ENCODE assay signal across 4 cellular contexts in the genomic region with DNA sequence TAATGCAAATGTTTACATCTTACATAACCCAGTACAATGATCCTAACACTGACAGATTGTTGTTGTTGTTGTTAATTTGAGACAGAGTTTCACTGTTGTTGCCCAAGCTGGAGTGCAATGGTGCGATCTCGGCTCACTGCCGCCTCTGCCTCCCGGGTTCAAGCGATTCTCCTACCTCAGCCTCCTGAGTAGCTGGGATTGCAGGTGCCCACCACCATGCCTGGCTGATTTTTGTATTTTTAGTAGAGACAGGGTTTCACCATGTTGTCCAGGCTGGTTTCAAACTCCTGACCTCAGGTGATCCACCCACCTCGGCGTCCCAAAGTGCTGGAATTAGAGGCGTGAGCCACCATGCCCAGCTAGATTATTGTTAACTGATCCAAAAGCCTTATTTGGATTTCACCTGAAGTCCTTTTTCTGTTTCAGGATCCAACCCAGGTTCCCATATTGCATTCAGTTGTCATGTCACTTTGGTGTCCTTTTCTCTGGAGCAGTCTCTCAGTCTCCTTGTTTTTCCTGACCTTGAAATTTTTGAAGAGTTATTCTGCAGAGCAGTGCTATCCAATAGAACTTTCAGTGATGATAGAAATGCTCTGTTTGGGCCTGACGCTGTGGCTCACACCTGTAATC. TPM values are rescaled to one million over a fixed set of nuclear protein-coding genes. Genes with fewer than 3 reads are reported as not detected.
DNase-seq lines count a peak whose midpoint lies in the region; ATAC-seq, FAIRE-seq and TF ChIP-seq lines count a peak whose summit lies in the region.
"Not testable (repeated sequence)": the region's sequence is repeated elsewhere in the genome, so short reads cannot be mapped to it uniquely, and the experiment has no call there.

No MANE protein-coding gene starts in this region.

- WGBS in HepG2 (ENCODE audit: low lambda C conversion rate) = 92% methylated on average over 9 of the region's 9 CpGs
- WGBS in transverse colon (ENCODE audit: low coverage in 1 of 2), 2 donors = 91 to 93% methylated on average over 4 to 9 of the region's 9 CpGs

- H3K79me2 ChIP-seq in HCT116 (ENCODE audit: insufficient read depth, low read length) (peaks cover 19% of the 10 kb centered on the region; the same call in 1 of the 2 replicates), HepG2 (ENCODE audit: insufficient read depth, low read length) (peaks cover 25% of the 10 kb centered on the region)

- not testable (repeated sequence) for H3K9me2 ChIP-seq in HCT116 (ENCODE audit: insufficient read depth)

- TF ChIP-seq RAD21 in HCT116 (IDR thresholded peaks at IDR 0.05; ENCODE audit: low read depth); HepG2 (CRISPR knock-in tag; IDR thresholded peaks at IDR 0.05): not testable (repeated sequence)

- not testable (repeated sequence) for H2AFZ ChIP-seq in HCT116 (ENCODE audit: low read depth, low read length, poor library complexity, severe bottlenecking); HepG2 (ENCODE audit: low read length)

- ATAC-seq in HCT116; RWPE2 (ENCODE audit: low read depth); HepG2: not testable (repeated sequence)

- POLR2A ChIA-PET in HCT116 (lab: Charles Lee) (interaction anchor here (1.3 kb wide), 2 partner anchors 23 to 24 kb away, joined by 4 to 5 read pairs; a partner anchor contains a TSS), HepG2 (lab: Yijun Ruan, JAX) (interaction anchor here (0.8 to 2.1 kb wide), 6 partner anchors 11 to 77 kb away, joined by 3 to 9 read pairs (median 5); a partner anchor contains a TSS)

- not testable (repeated sequence) for TF ChIP-seq EP300 in HepG2 (IDR thresholded peaks at IDR 0.05; ENCODE audit: low read depth in 2 of 2, low read length in 2 of 2); HepG2 (CRISPR knock-in tag; IDR thresholded peaks at IDR 0.05; ENCODE audit: borderline replicate concordance); transverse colon (IDR thresholded peaks at IDR 0.05; ENCODE audit: low read depth)

- not testable (repeated sequence) for H3K36me3 ChIP-seq in HCT116 (ENCODE audit: control insufficient read depth in 1 of 2, insufficient read depth in 2 of 2, low read length in 2 of 2); RWPE2 (ENCODE audit: low read depth); HepG2 (replicated peaks in 1 of 2; ENCODE audit: control insufficient read depth in 1 of 2, insufficient read depth in 2 of 2, low read length in 2 of 2); transverse colon

- H3K27me3 ChIP-seq in HCT116 (ENCODE audit: insufficient read depth, low read length); RWPE2 (ENCODE audit: insufficient read depth, poor library complexity, severe bottlenecking); HepG2 (ENCODE audit: control insufficient read depth in 1 of 2, insufficient read depth in 2 of 2, low read length in 2 of 2); transverse colon: not testable (repeated sequence)

- H3K9ac ChIP-seq in HCT116 (ENCODE audit: low read length); HepG2 (ENCODE audit: insufficient read depth, low read depth, low read length): not testable (repeated sequence)

- not testable (repeated sequence) for DNase-seq in HCT116 (ENCODE audit: low read depth, low spot score); RWPE2 (ENCODE audit: low spot score); HepG2 (ENCODE audit: low spot score); transverse colon

- RAD21 ChIA-PET in HCT116 (lab: Charles Lee; ENCODE audit: low non-redundant PET in 1 of 2, low total read pairs in 2 of 2, uncharacterized antibody in 2 of 2, unreplicated experiment in 2 of 2) = interaction anchor here in 1 of 2 experiments (1.9 kb wide), 1 partner anchor 11 kb away, joined by 4 read pairs; no protein-coding TSS in a partner anchor

- intact Hi-C loops in HCT116 (cut with micrococcal nuclease); HepG2 (cut with micrococcal nuclease; ENCODE audit: unreplicated experiment); transverse colon (cut with DNase I; ENCODE audit: low total_unique reads): not testable (repeated sequence)

- peak overlapping the region; percentile 62 for H3K4me2 ChIP-seq in HCT116 (ENCODE audit: low read length)
- H3K4me2 ChIP-seq in HepG2 (ENCODE audit: low read depth, low read length) = not testable (repeated sequence)

- peaks cover 35 to 75% of the 10 kb centered on the region in 2 experiments for H3K4me1 ChIP-seq in HCT116 (ENCODE audit: control insufficient read depth in 1 of 2, insufficient read depth in 2 of 2, low read length in 2 of 2)
- peaks cover 12% of the 10 kb centered on the region for H3K4me1 ChIP-seq in RWPE2 (ENCODE audit: insufficient read depth, poor library complexity, severe bottlenecking)
- peaks cover 48% of the 10 kb centered on the region for H3K4me1 ChIP-seq in HepG2 (ENCODE audit: insufficient read depth, low read length)
- H3K4me1 ChIP-seq in transverse colon = peaks cover 17 to 54% (median 39%) of the 10 kb centered on the region in 4 donors

- in situ Hi-C loops in HepG2 (cut with HindIII; ENCODE audit: extremely low pct_ligation_motif_present, low pct_unique_long_range_greater_than_20kb); transverse colon (cut with MboI; ENCODE audit: low pct_ligation_motif_present in 1 of 4, low pct_unique_long_range_greater_than_20kb in 1 of 4, low sequenced_read_pairs in 3 of 4): not testable (repeated sequence)

- H3K27ac ChIP-seq in HCT116 (ENCODE audit: low read depth, low read length) (peak overlapping the region; percentile 52), RWPE2 (ENCODE audit: poor library complexity, severe bottlenecking) (peak overlapping the region; percentile 70), HepG2 (ENCODE audit: extremely low read length, insufficient read depth, low read length) (peak overlapping the region; percentile 45), transverse colon (peak overlapping the region; percentile 89 to 95 (median 94))

- FAIRE-seq in HepG2 (lab: Jason Lieb, UNC) = not testable (repeated sequence)

- BruUV-seq in HCT116 (replicated peaks; lab: Mats Ljungman, UMichigan); HepG2 (replicated peaks; lab: Mats Ljungman, UMichigan): not testable (repeated sequence)

- CTCF ChIA-PET in HCT116 (lab: Charles Lee) = interaction anchor here (1.1 to 1.8 kb wide), 7 partner anchors 11 to 63 kb away, joined by 3 to 7 read pairs (median 4); a partner anchor contains a TSS
- CTCF ChIA-PET in HepG2 (lab: Yijun Ruan, JAX; ENCODE audit: low intra/inter-chr PET ratio, low total read pairs) = not testable (repeated sequence)

- not testable (repeated sequence) for TF ChIP-seq CTCF in HCT116 (IDR thresholded peaks at IDR 0.05 in 2 of 3, conservative IDR thresholded peaks at IDR 0.05 in 1 of 3; ENCODE audit: borderline replicate concordance in 1 of 3, insufficient read depth in 1 of 3, low read depth in 2 of 3, low read length in 2 of 3); RWPE2 (IDR thresholded peaks at IDR 0.05; ENCODE audit: poor library complexity, severe bottlenecking); HepG2 (CRISPR knock-in tag; IDR thresholded peaks at IDR 0.05); transverse colon (IDR thresholded peaks at IDR 0.05)

- not testable (repeated sequence) for H3K4me3 ChIP-seq in HCT116 (replicated peaks in 1 of 2; ENCODE audit: low read depth in 1 of 2, low read length in 2 of 2); RWPE2 (ENCODE audit: severe bottlenecking); HepG2 (replicated peaks in 1 of 3; ENCODE audit: insufficient read depth in 1 of 3, low read depth in 2 of 3, low read length in 3 of 3); transverse colon

- not testable (repeated sequence) for H3K9me3 ChIP-seq in HCT116 (ENCODE audit: control insufficient read depth in 1 of 2, insufficient read depth in 1 of 2, low read depth in 1 of 2, low read length in 2 of 2); RWPE2 (ENCODE audit: severe bottlenecking); HepG2 (ENCODE audit: low read length); transverse colon

- H4K20me1 ChIP-seq in HCT116 (ENCODE audit: insufficient read depth); HepG2 (ENCODE audit: insufficient read depth, low read length): not testable (repeated sequence)

- TF ChIP-seq POLR2A in HCT116 (IDR thresholded peaks at IDR 0.05; ENCODE audit: borderline replicate concordance, extremely low read depth, insufficient read depth, insufficient read length); HepG2 (IDR thresholded peaks at IDR 0.05; ENCODE audit: insufficient read depth in 1 of 2, low read depth in 2 of 2, low read length in 2 of 2); transverse colon (IDR thresholded peaks at IDR 0.05): not testable (repeated sequence)

RNA-seq across cellular contexts. Expression of a gene that starts 2.5 kb away (rescaled TPM):
- 60.1 TPM for total RNA-seq in HCT116 (2021; ENCODE audit: unreplicated experiment)
- polyA plus RNA-seq in HCT116 (2012) = 26.2 and 34.2 TPM in 2 replicates
- total RNA-seq in HepG2 (2016; rRNA removed; fragmentation: Illumina TruSeq; extraction: Trizol) = 36.6 and 44.4 TPM in 2 replicates
- total RNA-seq in HepG2 (2016; cell fraction: cytosol; rRNA removed; fragmentation: Illumina TruSeq; extraction: Trizol; ENCODE audit: low read depth) = 4.7 and 5.3 TPM in 2 replicates
- total RNA-seq in HepG2 (2016; cell fraction: insoluble cytoplasmic fraction; rRNA removed; fragmentation: Illumina TruSeq; extraction: Trizol) = 37.6 and 37.9 TPM in 2 replicates
- 17.4 and 17.9 TPM in 2 replicates for total RNA-seq in HepG2 (2016; cell fraction: membrane; rRNA removed; fragmentation: Illumina TruSeq; extraction: Trizol)
- total RNA-seq in HepG2 (2016; cell fraction: nucleus; rRNA removed; fragmentation: Illumina TruSeq; extraction: Trizol) = 23.6 and 27.3 TPM in 2 replicates
- polyA plus RNA-seq in HepG2 (2011; rRNA removed) = 27.3 and 27.8 TPM in 2 replicates
- polyA plus RNA-seq in HepG2 (2011; cell fraction: cytosol; rRNA removed) = 15.7 and 16.8 TPM in 2 replicates
- 36.4 and 42.5 TPM in 2 replicates for polyA plus RNA-seq in HepG2 (2011; cell fraction: nucleus; rRNA removed)
- 18.3 and 22.8 TPM in 2 replicates for polyA plus RNA-seq in HepG2 (2012)
- polyA plus RNA-seq in HepG2 (2016; cell fraction: cytosol; fragmentation: Illumina TruSeq; extraction: Trizol; ENCODE audit: low read depth) = 2.6 TPM in 2 replicates
- polyA plus RNA-seq in HepG2 (2016; cell fraction: insoluble cytoplasmic fraction; fragmentation: Illumina TruSeq; extraction: Trizol; ENCODE audit: low read depth) = 25.4 and 30.9 TPM in 2 replicates
- 6.2 and 7.0 TPM in 2 replicates for polyA plus RNA-seq in HepG2 (2016; cell fraction: membrane; fragmentation: Illumina TruSeq; extraction: Trizol; ENCODE audit: low read depth)
- 35.3 and 39.8 TPM in 2 replicates for polyA plus RNA-seq in HepG2 (2016; cell fraction: nucleus; fragmentation: Illumina TruSeq; extraction: Trizol; ENCODE audit: insufficient read depth, low read depth)
- polyA minus RNA-seq in HepG2 (2011; rRNA and poly(A)+ RNA removed; ENCODE audit: low replicate concordance) = 25.5 and 99.2 TPM in 2 replicates
- 36.0 and 39.4 TPM in 2 replicates for polyA minus RNA-seq in HepG2 (2011; cell fraction: cytosol; rRNA and poly(A)+ RNA removed)
- polyA minus RNA-seq in HepG2 (2011; cell fraction: nucleus; rRNA and poly(A)+ RNA removed) = 27.7 and 33.1 TPM in 2 replicates
- total RNA-seq in transverse colon = 100 to 1,000 TPM in 1 of 4 donors, 10 to 100 TPM in 3; 70.3 to 104 (median 81.8) TPM

RNA-seq across cellular contexts. Expression of a gene that starts 23.8 kb away (rescaled TPM):
- total RNA-seq in HCT116 (2021; ENCODE audit: unreplicated experiment) = 12.1 TPM
- 8.7 and 9.0 TPM in 2 replicates for polyA plus RNA-seq in HCT116 (2012)
- total RNA-seq in HepG2 (2016; rRNA removed; fragmentation: Illumina TruSeq; extraction: Trizol) = 23.2 and 23.7 TPM in 2 replicates
- total RNA-seq in HepG2 (2016; cell fraction: cytosol; rRNA removed; fragmentation: Illumina TruSeq; extraction: Trizol; ENCODE audit: low read depth) = 6.5 and 6.6 TPM in 2 replicates
- 20.8 and 26.3 TPM in 2 replicates for total RNA-seq in HepG2 (2016; cell fraction: insoluble cytoplasmic fraction; rRNA removed; fragmentation: Illumina TruSeq; extraction: Trizol)
- 15.6 and 19.4 TPM in 2 replicates for total RNA-seq in HepG2 (2016; cell fraction: membrane; rRNA removed; fragmentation: Illumina TruSeq; extraction: Trizol)
- total RNA-seq in HepG2 (2016; cell fraction: nucleus; rRNA removed; fragmentation: Illumina TruSeq; extraction: Trizol) = 14.1 and 15.3 TPM in 2 replicates
- polyA plus RNA-seq in HepG2 (2011; rRNA removed) = 7.9 and 9.1 TPM in 2 replicates
- 6.7 and 9.3 TPM in 2 replicates for polyA plus RNA-seq in HepG2 (2011; cell fraction: cytosol; rRNA removed)
- polyA plus RNA-seq in HepG2 (2011; cell fraction: nucleus; rRNA removed) = 13.1 and 17.4 TPM in 2 replicates
- 6.2 and 7.2 TPM in 2 replicates for polyA plus RNA-seq in HepG2 (2012)
- polyA plus RNA-seq in HepG2 (2016; cell fraction: cytosol; fragmentation: Illumina TruSeq; extraction: Trizol; ENCODE audit: low read depth) = 6.5 and 8.5 TPM in 2 replicates
- polyA plus RNA-seq in HepG2 (2016; cell fraction: insoluble cytoplasmic fraction; fragmentation: Illumina TruSeq; extraction: Trizol; ENCODE audit: low read depth) = 20.4 and 21.3 TPM in 2 replicates
- polyA plus RNA-seq in HepG2 (2016; cell fraction: membrane; fragmentation: Illumina TruSeq; extraction: Trizol; ENCODE audit: low read depth) = 13.2 and 17.0 TPM in 2 replicates
- polyA plus RNA-seq in HepG2 (2016; cell fraction: nucleus; fragmentation: Illumina TruSeq; extraction: Trizol; ENCODE audit: insufficient read depth, low read depth) = 18.0 and 19.1 TPM in 2 replicates
- 15.2 and 46.1 TPM in 2 replicates for polyA minus RNA-seq in HepG2 (2011; rRNA and poly(A)+ RNA removed; ENCODE audit: low replicate concordance)
- 8.3 and 11.6 TPM in 2 replicates for polyA minus RNA-seq in HepG2 (2011; cell fraction: cytosol; rRNA and poly(A)+ RNA removed)
- 23.7 and 26.3 TPM in 2 replicates for polyA minus RNA-seq in HepG2 (2011; cell fraction: nucleus; rRNA and poly(A)+ RNA removed)
- total RNA-seq in transverse colon = 10 to 100 TPM in 3 of 4 donors, 1 to 10 TPM in 1; 9.1 to 38.5 (median 17.0) TPM

RNA-seq across cellular contexts. Expression of a gene that starts 45.1 kb away (rescaled TPM):
- total RNA-seq in HCT116 (2021; ENCODE audit: unreplicated experiment) (41.6 TPM), HepG2 (2016; rRNA removed; fragmentation: Illumina TruSeq; extraction: Trizol) (123 and 127 TPM in 2 replicates), transverse colon (10 to 100 TPM; 22.9 to 48.7 (median 38.2) TPM)
- 17.8 and 21.2 TPM in 2 replicates for polyA plus RNA-seq in HCT116 (2012)
- 91.5 and 107 TPM in 2 replicates for total RNA-seq in HepG2 (2016; cell fraction: cytosol; rRNA removed; fragmentation: Illumina TruSeq; extraction: Trizol; ENCODE audit: low read depth)
- 126 TPM in 2 replicates for total RNA-seq in HepG2 (2016; cell fraction: insoluble cytoplasmic fraction; rRNA removed; fragmentation: Illumina TruSeq; extraction: Trizol)
- total RNA-seq in HepG2 (2016; cell fraction: membrane; rRNA removed; fragmentation: Illumina TruSeq; extraction: Trizol) = 107 and 121 TPM in 2 replicates
- total RNA-seq in HepG2 (2016; cell fraction: nucleus; rRNA removed; fragmentation: Illumina TruSeq; extraction: Trizol) = 89.8 and 90.2 TPM in 2 replicates
- polyA plus RNA-seq in HepG2 (2011; rRNA removed) = 31.2 and 39.2 TPM in 2 replicates
- polyA plus RNA-seq in HepG2 (2011; cell fraction: cytosol; rRNA removed) = 23.0 and 31.7 TPM in 2 replicates
- polyA plus RNA-seq in HepG2 (2011; cell fraction: nucleus; rRNA removed) = 41.6 and 42.6 TPM in 2 replicates
- 57.3 and 61.8 TPM in 2 replicates for polyA plus RNA-seq in HepG2 (2012)
- 37.8 and 43.1 TPM in 2 replicates for polyA plus RNA-seq in HepG2 (2016; cell fraction: cytosol; fragmentation: Illumina TruSeq; extraction: Trizol; ENCODE audit: low read depth)
- 105 and 120 TPM in 2 replicates for polyA plus RNA-seq in HepG2 (2016; cell fraction: insoluble cytoplasmic fraction; fragmentation: Illumina TruSeq; extraction: Trizol; ENCODE audit: low read depth)
- 70.7 and 71.1 TPM in 2 replicates for polyA plus RNA-seq in HepG2 (2016; cell fraction: membrane; fragmentation: Illumina TruSeq; extraction: Trizol; ENCODE audit: low read depth)
- 77.9 and 84.3 TPM in 2 replicates for polyA plus RNA-seq in HepG2 (2016; cell fraction: nucleus; fragmentation: Illumina TruSeq; extraction: Trizol; ENCODE audit: insufficient read depth, low read depth)
- polyA minus RNA-seq in HepG2 (2011; rRNA and poly(A)+ RNA removed; ENCODE audit: low replicate concordance) = 24.2 and 40.6 TPM in 2 replicates
- polyA minus RNA-seq in HepG2 (2011; cell fraction: cytosol; rRNA and poly(A)+ RNA removed) = 23.3 and 28.9 TPM in 2 replicates
- 83.4 and 101 TPM in 2 replicates for polyA minus RNA-seq in HepG2 (2011; cell fraction: nucleus; rRNA and poly(A)+ RNA removed)

RNA-seq across cellular contexts. Expression of a gene that starts 48.0 kb away (rescaled TPM):
- total RNA-seq in HCT116 (2021; ENCODE audit: unreplicated experiment) = 223 TPM
- polyA plus RNA-seq in HCT116 (2012) = 175 and 226 TPM in 2 replicates
- total RNA-seq in HepG2 (2016; rRNA removed; fragmentation: Illumina TruSeq; extraction: Trizol) = 14.5 and 19.3 TPM in 2 replicates
- 5.8 and 5.9 TPM in 2 replicates for total RNA-seq in HepG2 (2016; cell fraction: cytosol; rRNA removed; fragmentation: Illumina TruSeq; extraction: Trizol; ENCODE audit: low read depth)
- total RNA-seq in HepG2 (2016; cell fraction: insoluble cytoplasmic fraction; rRNA removed; fragmentation: Illumina TruSeq; extraction: Trizol) = 15.3 and 18.9 TPM in 2 replicates
- 18.7 and 19.9 TPM in 2 replicates for total RNA-seq in HepG2 (2016; cell fraction: membrane; rRNA removed; fragmentation: Illumina TruSeq; extraction: Trizol)
- total RNA-seq in HepG2 (2016; cell fraction: nucleus; rRNA removed; fragmentation: Illumina TruSeq; extraction: Trizol) = 13.9 and 16.9 TPM in 2 replicates
- 14.3 and 19.4 TPM in 2 replicates for polyA plus RNA-seq in HepG2 (2011; rRNA removed)
- 11.6 and 15.6 TPM in 2 replicates for polyA plus RNA-seq in HepG2 (2011; cell fraction: cytosol; rRNA removed)
- polyA plus RNA-seq in HepG2 (2011; cell fraction: nucleus; rRNA removed) = 49.0 and 73.9 TPM in 2 replicates
- polyA plus RNA-seq in HepG2 (2012) = 26.0 and 33.6 TPM in 2 replicates
- polyA plus RNA-seq in HepG2 (2016; cell fraction: cytosol; fragmentation: Illumina TruSeq; extraction: Trizol; ENCODE audit: low read depth) = 10.4 and 11.1 TPM in 2 replicates
- polyA plus RNA-seq in HepG2 (2016; cell fraction: insoluble cytoplasmic fraction; fragmentation: Illumina TruSeq; extraction: Trizol; ENCODE audit: low read depth) = 30.9 and 41.0 TPM in 2 replicates
- 21.7 and 25.1 TPM in 2 replicates for polyA plus RNA-seq in HepG2 (2016; cell fraction: membrane; fragmentation: Illumina TruSeq; extraction: Trizol; ENCODE audit: low read depth)
- polyA plus RNA-seq in HepG2 (2016; cell fraction: nucleus; fragmentation: Illumina TruSeq; extraction: Trizol; ENCODE audit: insufficient read depth, low read depth) = 40.4 and 46.6 TPM in 2 replicates
- 22.5 and 47.0 TPM in 2 replicates for polyA minus RNA-seq in HepG2 (2011; rRNA and poly(A)+ RNA removed; ENCODE audit: low replicate concordance)
- polyA minus RNA-seq in HepG2 (2011; cell fraction: cytosol; rRNA and poly(A)+ RNA removed) = 15.7 and 18.9 TPM in 2 replicates
- 11.1 and 13.0 TPM in 2 replicates for polyA minus RNA-seq in HepG2 (2011; cell fraction: nucleus; rRNA and poly(A)+ RNA removed)
- 10 to 100 TPM; 14.1 to 89.4 (median 39.5) TPM for total RNA-seq in transverse colon

RNA-seq across cellular contexts. Expression of a gene that starts 57.6 kb away (rescaled TPM):
- total RNA-seq in HCT116 (2021; ENCODE audit: unreplicated experiment) = 67.2 TPM
- 40.7 and 42.0 TPM in 2 replicates for polyA plus RNA-seq in HCT116 (2012)
- total RNA-seq in HepG2 (2016; rRNA removed; fragmentation: Illumina TruSeq; extraction: Trizol) = 42.9 and 54.5 TPM in 2 replicates
- 12.7 and 12.9 TPM in 2 replicates for total RNA-seq in HepG2 (2016; cell fraction: cytosol; rRNA removed; fragmentation: Illumina TruSeq; extraction: Trizol; ENCODE audit: low read depth)
- 42.6 and 53.4 TPM in 2 replicates for total RNA-seq in HepG2 (2016; cell fraction: insoluble cytoplasmic fraction; rRNA removed; fragmentation: Illumina TruSeq; extraction: Trizol)
- total RNA-seq in HepG2 (2016; cell fraction: membrane; rRNA removed; fragmentation: Illumina TruSeq; extraction: Trizol) = 44.1 and 47.1 TPM in 2 replicates
- 22.9 and 28.9 TPM in 2 replicates for total RNA-seq in HepG2 (2016; cell fraction: nucleus; rRNA removed; fragmentation: Illumina TruSeq; extraction: Trizol)
- polyA plus RNA-seq in HepG2 (2011; rRNA removed) = 10.4 and 15.6 TPM in 2 replicates
- 13.3 and 14.8 TPM in 2 replicates for polyA plus RNA-seq in HepG2 (2011; cell fraction: cytosol; rRNA removed)
- 19.0 and 20.4 TPM in 2 replicates for polyA plus RNA-seq in HepG2 (2011; cell fraction: nucleus; rRNA removed)
- polyA plus RNA-seq in HepG2 (2012) = 20.0 and 24.1 TPM in 2 replicates
- 11.2 and 11.4 TPM in 2 replicates for polyA plus RNA-seq in HepG2 (2016; cell fraction: cytosol; fragmentation: Illumina TruSeq; extraction: Trizol; ENCODE audit: low read depth)
- polyA plus RNA-seq in HepG2 (2016; cell fraction: insoluble cytoplasmic fraction; fragmentation: Illumina TruSeq; extraction: Trizol; ENCODE audit: low read depth) = 37.8 and 42.0 TPM in 2 replicates
- polyA plus RNA-seq in HepG2 (2016; cell fraction: membrane; fragmentation: Illumina TruSeq; extraction: Trizol; ENCODE audit: low read depth) = 28.4 and 33.6 TPM in 2 replicates
- 36.6 and 38.3 TPM in 2 replicates for polyA plus RNA-seq in HepG2 (2016; cell fraction: nucleus; fragmentation: Illumina TruSeq; extraction: Trizol; ENCODE audit: insufficient read depth, low read depth)
- 40.5 and 51.2 TPM in 2 replicates for polyA minus RNA-seq in HepG2 (2011; rRNA and poly(A)+ RNA removed; ENCODE audit: low replicate concordance)
- 17.9 and 18.5 TPM in 2 replicates for polyA minus RNA-seq in HepG2 (2011; cell fraction: cytosol; rRNA and poly(A)+ RNA removed)
- polyA minus RNA-seq in HepG2 (2011; cell fraction: nucleus; rRNA and poly(A)+ RNA removed) = 16.0 and 16.7 TPM in 2 replicates
- 10 to 100 TPM; 66.6 to 83.1 (median 72.8) TPM for total RNA-seq in transverse colon
